ENCODE assay signal across 18 cellular contexts in genomic region chr13:99051768-99052455, GRCh38.
DNase-seq lines count a peak whose midpoint lies in the region; FAIRE-seq and TF ChIP-seq lines count a peak whose summit lies in the region.
"Had no signal": no experiment of that assay in that cellular context is flagged by ENCODE, and none has a peak within 500 bp of the region (broad histone marks: within the 10 kb centered on the region; RNA-seq: fewer than 3 reads in every experiment).

No MANE protein-coding gene starts in this region.

- no peaks in the 10 kb centered on the region for H3K36me3 Mint-ChIP-seq in CD8-positive, alpha-beta memory T cell
- peaks cover 3% of the 10 kb centered on the region for H3K36me3 Mint-ChIP-seq in activated CD4-positive, alpha-beta memory T cell treated with anti-CD3 and anti-CD28 coated beads for 36 hours
- no peaks in the 10 kb centered on the region for H3K36me3 Mint-ChIP-seq in progenitor cell of endocrine pancreas (ENCODE audit: insufficient read depth)

- peak; percentile 18 for FAIRE-seq in endometrium (lab: Jason Lieb, UNC)
- FAIRE-seq: bronchial epithelial cell had no signal

- peak overlapping the region in 10 of 11 experiments; percentile 4 to 72 (median 42); a peak in 15 of 22 replicates for H3K4me2 ChIP-seq in BLaER1 treated with 17β-estradiol and CSF1 and Interleukin-3, amounts not matched to agents 10 nM and 100 nM
- H3K4me2 ChIP-seq: smooth muscle cell had no signal

- no peak for TF ChIP-seq CTCF in progenitor cell of endocrine pancreas (IDR thresholded peaks at IDR 0.05; ENCODE audit: unreplicated experiment)

- H4K20me1 ChIP-seq in BLaER1 treated with 17β-estradiol and CSF1 and Interleukin-3, amounts not matched to agents 10 nM and 100 nM: peaks cover 0 to 31% (median 0%) of the 10 kb centered on the region in 11 experiments; a peak in 3 of 22 replicates

- no peak overlapping the region for H3K9ac ChIP-seq in BLaER1 treated with 17β-estradiol and CSF1 and Interleukin-3, amounts not matched to agents 10 nM and 100 nM

- H3K4me3 Mint-ChIP-seq in CD8-positive, alpha-beta memory T cell: peak overlapping the region; percentile 52 to 86 (median 78)
- H3K4me3 Mint-ChIP-seq in activated CD4-positive, alpha-beta memory T cell treated with anti-CD3 and anti-CD28 coated beads for 36 hours: peak overlapping the region; percentile 31
- H3K4me3 Mint-ChIP-seq in progenitor cell of endocrine pancreas (ENCODE audit: low read depth): no peak overlapping the region

- H3K9me3 Mint-ChIP-seq in CD8-positive, alpha-beta memory T cell: no peaks in the 10 kb centered on the region
- no peaks in the 10 kb centered on the region for H3K9me3 Mint-ChIP-seq in activated CD4-positive, alpha-beta memory T cell treated with anti-CD3 and anti-CD28 coated beads for 36 hours
- H3K9me3 Mint-ChIP-seq in progenitor cell of endocrine pancreas (ENCODE audit: low read depth): no peaks in the 10 kb centered on the region

- POLR2A ChIA-PET in CD8-positive, alpha-beta memory T cell (lab: Charles Lee): interaction anchor here (0.7 to 2.8 kb wide), 4 partner anchors 15 to 90 kb away, joined by 3 to 13 read pairs (median 4); no protein-coding TSS in a partner anchor
- POLR2A ChIA-PET in activated CD4-positive, alpha-beta memory T cell treated with anti-CD3 and anti-CD28 coated beads for 36 hours (lab: Charles Lee): interaction anchor here (0.6 to 1.7 kb wide), 5 partner anchors 17 to 163 kb away, joined by 3 to 4 read pairs (median 3); partner anchors contain the start of gene UBAC2

- H3K4me3 ChIP-seq in BLaER1 treated with 17β-estradiol and CSF1 and Interleukin-3, amounts not matched to agents 10 nM and 100 nM: no peak overlapping the region
- peak overlapping the region; percentile 55 for H3K4me3 ChIP-seq in CD8-positive, alpha-beta memory T cell (ENCODE audit: low read length)
- H3K4me3 ChIP-seq: lower lobe of right lung, smooth muscle cell, thoracic aorta had no signal

- CTCF ChIA-PET in CD8-positive, alpha-beta memory T cell (lab: Charles Lee): interaction anchor here (1.1 to 2.8 kb wide), 7 partner anchors 9 to 124 kb away, joined by 3 to 9 read pairs (median 3); no protein-coding TSS in a partner anchor
- CTCF ChIA-PET in activated CD4-positive, alpha-beta memory T cell treated with anti-CD3 and anti-CD28 coated beads for 36 hours (lab: Charles Lee): interaction anchor here (0.6 to 2.4 kb wide), 4 partner anchors 23 to 299 kb away, joined by 3 to 10 read pairs (median 4); no protein-coding TSS in a partner anchor

- intact Hi-C loops in activated CD4-positive, alpha-beta memory T cell treated with anti-CD3 and anti-CD28 coated beads for 36 hours (cut with micrococcal nuclease): loop anchor here (1.0 to 10.0 kb wide), 7 partner anchors 35 to 477 kb away; partner anchors contain the start of genes GPR18, STK24 and UBAC2

- H3K27ac ChIP-seq in BLaER1 treated with 17β-estradiol and CSF1 and Interleukin-3, amounts not matched to agents 10 nM and 100 nM: no peak overlapping the region; a peak in 1 of 22 replicates
- no peak overlapping the region for H3K27ac ChIP-seq in CD8-positive, alpha-beta memory T cell (ENCODE audit: low read depth, low read length)
- H3K27ac ChIP-seq in caudate nucleus (ENCODE audit: low read depth, low read length): no peak overlapping the region
- H3K27ac ChIP-seq: HL-60, thoracic aorta had no signal

- peaks cover 11 to 100% (median 31%) of the 10 kb centered on the region in 11 experiments for H3K27me3 ChIP-seq in BLaER1 treated with 17β-estradiol and CSF1 and Interleukin-3, amounts not matched to agents 10 nM and 100 nM
- no peaks in the 10 kb centered on the region for H3K27me3 ChIP-seq in CD8-positive, alpha-beta memory T cell (ENCODE audit: insufficient read depth, low read length, poor library complexity, severe bottlenecking)

- peak overlapping the region; percentile 80 to 95 (median 89) for H3K27ac Mint-ChIP-seq in CD8-positive, alpha-beta memory T cell
- peak overlapping the region; percentile 76 for H3K27ac Mint-ChIP-seq in activated CD4-positive, alpha-beta memory T cell treated with anti-CD3 and anti-CD28 coated beads for 36 hours
- no peak overlapping the region for H3K27ac Mint-ChIP-seq in progenitor cell of endocrine pancreas

- H3K36me3 ChIP-seq in BLaER1 treated with 17β-estradiol and CSF1 and Interleukin-3, amounts not matched to agents 10 nM and 100 nM: no peaks in the 10 kb centered on the region
- no peaks in the 10 kb centered on the region for H3K36me3 ChIP-seq in CD8-positive, alpha-beta memory T cell (ENCODE audit: insufficient read depth, low read length)
- H3K36me3 ChIP-seq: lower lobe of right lung, thoracic aorta had no signal

- DNase-seq in CD8-positive, alpha-beta memory T cell: peak in 2 of 5 donors; percentile 46 to 68
- no peak for DNase-seq in activated CD4-positive, alpha-beta memory T cell treated with anti-CD3 and anti-CD28 coated beads for 36 hours
- DNase-seq in NCI-H446 (lab: John Stamatoyannopoulos, UW): no peak
- no peak for DNase-seq in NCI-H345 (lab: John Stamatoyannopoulos, UW)
- DNase-seq in progenitor cell of endocrine pancreas (ENCODE audit: low spot score, unreplicated experiment): no peak
- DNase-seq in caudate nucleus (lab: John Stamatoyannopoulos, UW): no peak
- DNase-seq: HCEC 1CT; head of caudate nucleus; lower lobe of right lung; NCI-H2029; NCI-H510A; stimulated activated CD8-positive, alpha-beta memory T cell treated with anti-CD3 and anti-CD28 coated beads, Interleukin-4, amount 100 ng/mL, for 48 hours had no signal

- H3K4me1 ChIP-seq in BLaER1 treated with 17β-estradiol and CSF1 and Interleukin-3, amounts not matched to agents 10 nM and 100 nM: peaks cover 25 to 67% (median 47%) of the 10 kb centered on the region in 10 experiments
- peaks cover 95% of the 10 kb centered on the region for H3K4me1 ChIP-seq in CD8-positive, alpha-beta memory T cell (ENCODE audit: insufficient read depth, low read length)

- no peaks in the 10 kb centered on the region for H3K9me3 ChIP-seq in BLaER1 treated with 17β-estradiol and CSF1 and Interleukin-3, amounts not matched to agents 10 nM and 100 nM (replicated peaks in 1 of 11)
- H3K9me3 ChIP-seq in CD8-positive, alpha-beta memory T cell (ENCODE audit: low read length): no peaks in the 10 kb centered on the region
- H3K9me3 ChIP-seq: lower lobe of right lung, thoracic aorta had no signal

- peaks cover 80 to 98% (median 92%) of the 10 kb centered on the region in 3 donors for H3K4me1 Mint-ChIP-seq in CD8-positive, alpha-beta memory T cell
- H3K4me1 Mint-ChIP-seq in activated CD4-positive, alpha-beta memory T cell treated with anti-CD3 and anti-CD28 coated beads for 36 hours (ENCODE audit: low read depth): peaks cover 83% of the 10 kb centered on the region
- peaks cover 10% of the 10 kb centered on the region for H3K4me1 Mint-ChIP-seq in progenitor cell of endocrine pancreas (ENCODE audit: low read depth)

- H3K27me3 Mint-ChIP-seq in CD8-positive, alpha-beta memory T cell: no peaks in the 10 kb centered on the region
- no peaks in the 10 kb centered on the region for H3K27me3 Mint-ChIP-seq in activated CD4-positive, alpha-beta memory T cell treated with anti-CD3 and anti-CD28 coated beads for 36 hours
- no peaks in the 10 kb centered on the region for H3K27me3 Mint-ChIP-seq in progenitor cell of endocrine pancreas
